1 cellular context compared by ENCODE assay signal in genomic region chr22:20080445-20080775, GRCh38.
TF ChIP-seq lines count a peak whose summit lies in the region.

No MANE protein-coding gene starts in this region.

TF ChIP-seq in HepG2, 621 proteins besides CTCF, POLR2A, EP300 and RAD21 (continued from another document and continues in another):
- TF ChIP-seq SOX13 (IDR thresholded peaks at IDR 0.05) (no peak), SOX13 (CRISPR knock-in tag; conservative IDR thresholded peaks at IDR 0.05 in 1 of 2, IDR thresholded peaks at IDR 0.05 in 1 of 2) (no peak), POGK (CRISPR knock-in tag; conservative IDR thresholded peaks at IDR 0.05) (no peak), NCOA1 (CRISPR knock-in tag; IDR thresholded peaks at IDR 0.05) (no peak), STAT6 (CRISPR knock-in tag; IDR thresholded peaks at IDR 0.05; ENCODE audit: borderline replicate concordance) (no peak), ZNF580 (CRISPR knock-in tag; IDR thresholded peaks at IDR 0.05; ENCODE audit: borderline replicate concordance, low read depth) (no peak), PAXIP1 (CRISPR knock-in tag; conservative IDR thresholded peaks at IDR 0.05) (no peak), ZNF512B (CRISPR knock-in tag; IDR thresholded peaks at IDR 0.05; ENCODE audit: borderline replicate concordance) (no peak), KLF15 (CRISPR knock-in tag; IDR thresholded peaks at IDR 0.05; ENCODE audit: borderline replicate concordance) (no peak), SPEN (CRISPR knock-in tag; IDR thresholded peaks at IDR 0.05; ENCODE audit: low read depth) (no peak), ZFP82 (CRISPR knock-in tag; IDR thresholded peaks at IDR 0.05; ENCODE audit: borderline replicate concordance) (0 out of 2 replicates have a peak, but pooled peaks have one; percentile 10), MEIS1 (CRISPR knock-in tag; IDR thresholded peaks at IDR 0.05; ENCODE audit: borderline replicate concordance) (no peak), MZF1 (CRISPR knock-in tag; IDR thresholded peaks at IDR 0.05; ENCODE audit: borderline replicate concordance) (no peak), ZHX1 (CRISPR knock-in tag; IDR thresholded peaks at IDR 0.05; ENCODE audit: low read depth) (no peak), HNRNPL (IDR thresholded peaks at IDR 0.05; ENCODE audit: low read depth, low read length) (no peak), ZNF333 (CRISPR knock-in tag; IDR thresholded peaks at IDR 0.05; ENCODE audit: borderline replicate concordance) (no peak; the same call in 1 of the 2 replicates), ZNF644 (CRISPR knock-in tag; IDR thresholded peaks at IDR 0.05; ENCODE audit: low read depth) (no peak), KLF12 (CRISPR knock-in tag; IDR thresholded peaks at IDR 0.05; ENCODE audit: borderline replicate concordance) (0 out of 2 replicates have a peak, but pooled peaks have one; percentile 4), TFDP2 (CRISPR knock-in tag; IDR thresholded peaks at IDR 0.05) (peak; percentile 20; the same call in 1 of the 2 replicates), ZNF550 (CRISPR knock-in tag; IDR thresholded peaks at IDR 0.05; ENCODE audit: borderline replicate concordance) (no peak), HOXA5 (CRISPR knock-in tag; IDR thresholded peaks at IDR 0.05) (peak; percentile 54; the same call in 1 of the 2 replicates), ETS1 (CRISPR knock-in tag; IDR thresholded peaks at IDR 0.05) (no peak), ZBTB26 (CRISPR knock-in tag; IDR thresholded peaks at IDR 0.05; ENCODE audit: borderline replicate concordance) (no peak), ZNF639 (CRISPR knock-in tag; conservative IDR thresholded peaks at IDR 0.05) (no peak), FOXA3 (CRISPR knock-in tag; IDR thresholded peaks at IDR 0.05) (no peak), ZNF180 (CRISPR knock-in tag; IDR thresholded peaks at IDR 0.05; ENCODE audit: borderline replicate concordance, low read depth) (no peak), SALL1 (CRISPR knock-in tag; IDR thresholded peaks at IDR 0.05) (no peak), SMAD3 (CRISPR knock-in tag; IDR thresholded peaks at IDR 0.05) (no peak), ZNF121 (CRISPR knock-in tag; IDR thresholded peaks at IDR 0.05) (no peak)
